14 cellular contexts compared by ENCODE assay signal in the genomic region with DNA sequence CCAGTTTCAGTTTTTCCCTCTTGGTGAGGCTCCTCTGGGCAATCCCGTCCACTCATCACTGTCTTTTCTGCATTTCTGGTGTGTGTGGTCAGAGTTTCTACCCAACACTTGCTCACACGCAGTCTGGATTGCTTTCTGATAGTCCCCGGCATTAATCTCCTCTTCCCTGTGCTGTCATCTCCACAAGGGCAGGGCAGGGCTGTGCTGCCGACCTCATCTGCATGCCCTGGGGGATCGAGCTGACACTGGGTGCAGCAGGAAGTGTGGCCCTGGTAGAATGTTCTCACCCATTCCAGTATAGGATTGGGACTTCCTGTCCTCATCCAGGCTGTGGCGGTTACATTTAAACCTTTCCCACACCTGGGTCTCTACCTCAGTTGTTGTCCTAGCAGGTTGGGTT.
DNase-seq lines count a peak whose midpoint lies in the region; ATAC-seq and TF ChIP-seq lines count a peak whose summit lies in the region.
"Had no signal": no experiment of that assay in that cellular context is flagged by ENCODE, and none has a peak within 500 bp of the region (broad histone marks: within the 10 kb centered on the region; RNA-seq: fewer than 3 reads in every experiment).

No MANE protein-coding gene starts in this region.

- dilution Hi-C loops in mammary epithelial cell (cut with HindIII; ENCODE audit: low sequenced_read_pairs) = loop anchor here (5.0 kb wide), 1 partner anchor 50 kb away; no protein-coding TSS in a partner anchor

- in situ Hi-C loops in mammary epithelial cell (cut with MboI; ENCODE audit: low sequenced_read_pairs in 2 of 2) = no loop called here

- H3K27ac ChIP-seq in mammary epithelial cell (ENCODE audit: insufficient read depth, low read depth, low read length) = peak overlapping the region; percentile 96
- H3K27ac ChIP-seq: lower lobe of right lung, SJSA1 had no signal

- no peaks in the 10 kb centered on the region for H3K9me3 ChIP-seq in MG63
- H3K9me3 ChIP-seq in mammary epithelial cell (replicated peaks; ENCODE audit: insufficient read depth, low read length) = no peaks in the 10 kb centered on the region
- H3K9me3 ChIP-seq in mucosa of descending colon = no peaks in the 10 kb centered on the region
- H3K9me3 ChIP-seq: lower lobe of right lung, SJSA1 had no signal

- H3K79me2 ChIP-seq in mammary epithelial cell (ENCODE audit: insufficient read depth, low read length) = no peaks in the 10 kb centered on the region

- WGBS in mammary epithelial cell (ENCODE audit: low coverage, missing lambda C conversion rate) = 5% methylated on average over 6 of the region's 6 CpGs

- H2AFZ ChIP-seq in mammary epithelial cell (ENCODE audit: low read depth, low read length) = peak overlapping the region; percentile 55

- CTCF ChIA-PET in mammary epithelial cell (lab: Charles Lee; ENCODE audit: low non-redundant PET) = no interaction called here

- H4K20me1 ChIP-seq in mammary epithelial cell (ENCODE audit: insufficient read depth, low read length) = no peaks in the 10 kb centered on the region

- no peaks in the 10 kb centered on the region for H3K36me3 ChIP-seq in MG63
- no peaks in the 10 kb centered on the region for H3K36me3 ChIP-seq in mammary epithelial cell (ENCODE audit: insufficient read depth, low read length)
- no peaks in the 10 kb centered on the region for H3K36me3 ChIP-seq in mucosa of descending colon (ENCODE audit: low read depth)
- H3K36me3 ChIP-seq: lower lobe of right lung, SJSA1 had no signal

- H3K4me3 ChIP-seq in MG63 (no peak overlapping the region), mammary epithelial cell (replicated peaks in 1 of 3; ENCODE audit: insufficient read depth in 1 of 3, low read depth in 2 of 3, low read length in 3 of 3) (no peak overlapping the region), mucosa of descending colon (no peak overlapping the region)
- H3K4me3 ChIP-seq: lower lobe of right lung, SJSA1 had no signal

- intact Hi-C loops in mammary epithelial cell (cut with micrococcal nuclease) = loop anchor here (1.0 to 2.0 kb wide), 2 partner anchors 38 to 143 kb away; no protein-coding TSS in a partner anchor
- intact Hi-C loops in mucosa of descending colon (cut with DNase I, micrococcal nuclease) = no loop called here

- no peak for TF ChIP-seq CTCF in mammary epithelial cell (conservative IDR thresholded peaks at IDR 0.05 in 1 of 2, IDR thresholded peaks at IDR 0.05 in 1 of 2; ENCODE audit: extremely low read depth in 1 of 2, insufficient read depth in 1 of 2, low read depth in 1 of 2, low read length in 2 of 2)
- no peak for TF ChIP-seq CTCF in mucosa of descending colon (IDR thresholded peaks at IDR 0.05)

- peak; percentile 50 for DNase-seq in ELF-1 (ENCODE audit: low read depth, low spot score)
- DNase-seq in MG63 = peak; percentile 15
- DNase-seq in mammary epithelial cell = peak; percentile 98
- DNase-seq in mucosa of descending colon = peak in 1 of 3 donors; percentile 33
- DNase-seq in NCI-H510A (lab: John Stamatoyannopoulos, UW) = no peak
- no peak for DNase-seq in effector CD4-positive, alpha-beta T cell
- DNase-seq: CD8-positive, alpha-beta T cell; KG1; lower lobe of right lung; NCI-H1694 treated with DMSO at 0.1 percent for 48 hours; NCI-H748 treated with DMSO at 0.1 percent for 48 hours had no signal

- peak overlapping the region; percentile 15 for H3K4me2 ChIP-seq in mammary epithelial cell (ENCODE audit: insufficient read depth, low read depth, low read length)

- peak overlapping the region; percentile 62 for H3K9ac ChIP-seq in mammary epithelial cell (ENCODE audit: insufficient read depth, low read length)

- ATAC-seq in mucosa of descending colon (peak; percentile 81), HG03280 (IDR thresholded peaks at IDR 0.05; ENCODE audit: unreplicated experiment) (no peak), GM18519 (IDR thresholded peaks at IDR 0.05; ENCODE audit: low FRiP score, unreplicated experiment) (no peak)
- ATAC-seq: CD8-positive, alpha-beta T cell; lower lobe of right lung had no signal

- H3K27me3 ChIP-seq in MG63 (no peaks in the 10 kb centered on the region), mammary epithelial cell (ENCODE audit: insufficient read depth, low read length) (no peaks in the 10 kb centered on the region)
- H3K27me3 ChIP-seq: SJSA1 had no signal

- BruUV-seq in mammary epithelial cell (replicated peaks; lab: Mats Ljungman, UMichigan) = no TSS peak

- H3K4me1 ChIP-seq in mammary epithelial cell (ENCODE audit: insufficient read depth, low read length) (peaks cover 36% of the 10 kb centered on the region), mucosa of descending colon (ENCODE audit: low read depth) (no peaks in the 10 kb centered on the region)
- H3K4me1 ChIP-seq: lower lobe of right lung, SJSA1 had no signal

Comparison
In these comparisons a context has a peak if more than half of its experiments do, and no peak if none do; other contexts are left out.
1. DNase-seq: peak in ELF-1 (single experiment), MG63 (single experiment) and mammary epithelial cell (single experiment); none in NCI-H510A (single experiment) and effector CD4-positive, alpha-beta T cell (single experiment).